ENCODE assay signal across 7 cellular contexts in genomic region chr6:135972586-135972985, GRCh38.
"Had no signal": no experiment of that assay in that cellular context is flagged by ENCODE, and none has a peak within 500 bp of the region (broad histone marks: within the 10 kb centered on the region; RNA-seq: fewer than 3 reads in every experiment).

No MANE protein-coding gene starts in this region.

- H3K4me1 ChIP-seq: HAP-1 had no signal

- H3K36me3 ChIP-seq: HAP-1 had no signal

- H3K9me3 Mint-ChIP-seq: HFFc6 had no signal

- H3K4me3 ChIP-seq: GM23248, HAP-1, K562 had no signal

- DNase-seq: GM23248, GOT3, H7, HFFc6, IMR-90 had no signal

- H3K27ac Mint-ChIP-seq: HFFc6 had no signal

- H3K9me3 ChIP-seq: HAP-1 had no signal

- H3K4me3 Mint-ChIP-seq: HFFc6 had no signal

- H3K27ac ChIP-seq: GM23248 had no signal
